Comparison of ENCODE assay signal across 11 cellular contexts in genomic region chr16:31421587-31421986, GRCh38. TPM values are rescaled to one million over a fixed set of nuclear protein-coding genes. Genes with fewer than 3 reads are reported as not detected.
DNase-seq lines count a peak whose midpoint lies in the region; ATAC-seq and TF ChIP-seq lines count a peak whose summit lies in the region.
"Had no signal": no experiment of that assay in that cellular context is flagged by ENCODE, and none has a peak within 500 bp of the region (broad histone marks: within the 10 kb centered on the region; RNA-seq: fewer than 3 reads in every experiment).

No MANE protein-coding gene starts in this region.

- 69 to 72% methylated on average over 6 of the region's 6 CpGs for WGBS in heart right ventricle, 2 donors

- peaks cover 0 to 4% (median 0%) of the 10 kb centered on the region in 7 donors for H3K27me3 ChIP-seq in heart right ventricle
- H3K27me3 ChIP-seq: BE2C had no signal

- intact Hi-C loops in heart right ventricle (cut with DNase I), result no loop called here

- H3K4me1 ChIP-seq in heart right ventricle, result peaks cover 0 to 23% (median 0%) of the 10 kb centered on the region in 9 donors
- H3K4me1 ChIP-seq: BE2C had no signal

- H3K36me3 ChIP-seq in heart right ventricle, result peaks cover 0 to 10% (median 0%) of the 10 kb centered on the region in 9 donors
- H3K36me3 ChIP-seq: BE2C had no signal

- DNase-seq in GM12865 (ENCODE audit: low read depth), result peak; percentile 64
- DNase-seq in activated T-cell treated with anti-CD3 and anti-CD28 coated beads, Interleukin-2, amount 50 U/mL, for 48 hours, result peak; percentile 71 to 79
- DNase-seq in stimulated activated CD4-positive, alpha-beta T cell treated with anti-CD3 and anti-CD28 coated beads, Interleukin-1b, Interleukin-23, amount 100 ng/mL, for 24 hours (ENCODE audit: low read depth in 4 of 4, low spot score in 1 of 4), result peak in 3 of 4 experiments; percentile 2 to 38 (median 15)
- DNase-seq in heart right ventricle, result no peak
- DNase-seq in COLO668 (lab: John Stamatoyannopoulos, UW; ENCODE audit: unreplicated experiment), result no peak
- DNase-seq: BE2C had no signal

- no peaks in the 10 kb centered on the region for H3K9me3 ChIP-seq in heart right ventricle
- H3K9me3 ChIP-seq: BE2C had no signal

- no peak for TF ChIP-seq CTCF in GM12865 (IDR thresholded peaks at IDR 0.05; ENCODE audit: insufficient read depth, low read depth, low read length, missing control alignments)
- no peak for TF ChIP-seq CTCF in heart right ventricle (IDR thresholded peaks at IDR 0.05)

- no peak overlapping the region for H3K27ac ChIP-seq in heart right ventricle

- H3K4me3 ChIP-seq in GM12865 (ENCODE audit: low read depth, low read length) (no peak overlapping the region), heart right ventricle (no peak overlapping the region)

- peak; percentile 77 for ATAC-seq in HG03442 (IDR thresholded peaks at IDR 0.05; ENCODE audit: unreplicated experiment)
- no peak for ATAC-seq in GM21515 (IDR thresholded peaks at IDR 0.05; ENCODE audit: unreplicated experiment)
- no peak for ATAC-seq in HG03378 (IDR thresholded peaks at IDR 0.05; ENCODE audit: unreplicated experiment)
- ATAC-seq in heart right ventricle, result no peak

RNA-seq across cellular contexts. Expression of gene COX6A2, which starts 6.6 kb away (rescaled TPM):
- 1,000 to 10,000 TPM in 8 of 10 donors, 100 to 1,000 TPM in 2; 615 to 1,697 (median 1,335) TPM for total RNA-seq in heart right ventricle
- polyA plus RNA-seq in heart right ventricle, result 1,000 to 10,000 TPM; 1,540 to 9,450 TPM
- total RNA-seq: G401, kidney epithelial cell had no signal

RNA-seq across cellular contexts. Expression of gene ZNF843, which starts 21.0 kb away (rescaled TPM):
- total RNA-seq in heart right ventricle, result 1 to 10 TPM; 1.9 to 5.4 (median 2.7) TPM
- 1 to 10 TPM in 1 of 2 donors, under 1 TPM in 1; 0.22 to 1.5 TPM for polyA plus RNA-seq in heart right ventricle

RNA-seq across cellular contexts. Expression of gene ITGAD, which starts 28.5 kb away (rescaled TPM):
- under 1 TPM in 1 of 10 donors, not detected in 9; 0.39 TPM for total RNA-seq in heart right ventricle
- under 1 TPM in 1 of 2 donors, not detected in 1; 0.01 TPM for polyA plus RNA-seq in heart right ventricle
- total RNA-seq: G401, kidney epithelial cell had no signal

RNA-seq across cellular contexts. Expression of gene ARMC5, which starts 37.7 kb away (rescaled TPM):
- total RNA-seq in heart right ventricle, result 1 to 10 TPM; 3.8 to 7.8 (median 6.4) TPM
- 10 to 100 TPM in 1 of 2 donors, 1 to 10 TPM in 1; 8.4 to 11.9 TPM for polyA plus RNA-seq in heart right ventricle

RNA-seq across cellular contexts. Expression of gene TGFB1I1, which starts 50.4 kb away (rescaled TPM):
- 10 to 100 TPM; 11.3 to 43.0 (median 16.7) TPM for total RNA-seq in heart right ventricle
- polyA plus RNA-seq in heart right ventricle, result 10 to 100 TPM; 20.8 to 37.3 TPM

Comparison
In these comparisons a context has a peak if more than half of its experiments do, and no peak if none do; other contexts are left out.
1. DNase-seq: peak in GM12865 (single experiment), activated T-cell treated with anti-CD3 and anti-CD28 coated beads, Interleukin-2, amount 50 U/mL, for 48 hours (2 of 2) and stimulated activated CD4-positive, alpha-beta T cell treated with anti-CD3 and anti-CD28 coated beads, Interleukin-1b, Interleukin-23, amount 100 ng/mL, for 24 hours (3 of 4); none in heart right ventricle (0 of 2) and COLO668 (single experiment).